ENCODE assay signal across 15 cellular contexts in the genomic region with DNA sequence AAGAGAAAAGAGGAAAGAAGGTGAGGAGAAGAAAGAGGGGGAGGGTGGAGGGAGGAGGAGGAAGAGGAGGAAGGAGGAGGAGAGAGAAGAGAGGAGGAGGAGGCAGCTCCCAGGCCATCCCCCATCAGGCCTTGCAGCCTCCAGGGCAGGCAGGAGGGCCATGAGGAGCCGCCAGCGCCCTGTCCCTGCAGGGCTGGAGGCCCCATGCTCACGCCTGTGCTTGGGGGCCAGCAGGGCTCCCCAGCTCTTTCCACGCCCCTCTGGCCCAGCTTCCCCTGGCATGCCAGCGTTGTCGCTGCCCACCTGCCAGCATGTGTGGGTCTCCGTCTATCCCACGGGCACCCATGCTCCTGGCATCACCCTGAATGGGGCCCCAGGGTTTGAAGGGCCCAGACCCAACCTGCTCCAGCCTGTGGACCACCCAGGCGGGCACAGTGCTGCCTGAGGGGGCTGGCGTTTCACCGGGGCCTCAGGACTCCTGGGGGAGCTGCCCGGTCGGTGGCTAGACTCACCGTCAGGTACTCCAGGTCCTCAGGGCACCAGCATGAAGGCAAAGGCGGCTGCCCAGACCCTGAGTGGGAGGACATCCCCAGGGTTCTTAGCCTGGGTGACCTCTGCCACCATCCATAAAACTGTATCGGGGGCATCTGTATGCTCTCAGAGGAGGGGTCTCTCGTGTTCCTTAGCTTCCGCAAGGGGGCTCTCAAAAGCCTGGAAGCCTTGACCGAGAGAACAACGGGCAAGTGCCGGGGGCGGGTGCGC. TPM values are rescaled to one million over a fixed set of nuclear protein-coding genes. Genes with fewer than 3 reads are reported as not detected.
DNase-seq lines count a peak whose midpoint lies in the region; ATAC-seq, FAIRE-seq and TF ChIP-seq lines count a peak whose summit lies in the region.
"Had no signal": no experiment of that assay in that cellular context is flagged by ENCODE, and none has a peak within 500 bp of the region (broad histone marks: within the 10 kb centered on the region; RNA-seq: fewer than 3 reads in every experiment).

No MANE protein-coding gene starts in this region.

- intact Hi-C loops in cardiac septum (cut with DNase I) (loop anchor here (5.0 to 10.0 kb wide), 2 partner anchors 90 to 578 kb away; a partner anchor contains a TSS), Right ventricle myocardium inferior (cut with DNase I) (loop anchor here (5.0 to 10.0 kb wide), 2 partner anchors 220 to 588 kb away; no protein-coding TSS in a partner anchor), K562 (cut with micrococcal nuclease) (loop anchor here (5.0 to 10.0 kb wide), 3 partner anchors 95 to 588 kb away; a partner anchor contains a TSS), vagina (cut with DNase I) (loop anchor here (2.0 to 10.0 kb wide), 4 partner anchors 90 to 588 kb away; no protein-coding TSS in a partner anchor)

- POLR2A ChIA-PET in K562 (lab: Yijun Ruan, JAX) = interaction anchor here (0.8 kb wide), 1 partner anchor 71 kb away, joined by 3 read pairs; no protein-coding TSS in a partner anchor

- BruUV-seq in K562 (replicated peaks; lab: Mats Ljungman, UMichigan) = no TSS peak

- no peaks in the 10 kb centered on the region for H3K27me3 Mint-ChIP-seq in mesothelial cell of epicardium (ENCODE audit: low read depth)

- H3K4me2 ChIP-seq in K562 (ENCODE audit: insufficient read depth, low read length) = no peak overlapping the region

- H4K20me1 ChIP-seq in K562 (replicated peaks; ENCODE audit: control insufficient read depth, insufficient read depth, low read length) = peaks cover 7% of the 10 kb centered on the region; the same call in 1 of the 2 replicates

- peak; percentile 73 for DNase-seq in cardiac septum (ENCODE audit: low spot score)
- no peak for DNase-seq in Right ventricle myocardium inferior (ENCODE audit: missing footprints)
- DNase-seq in K562 (ENCODE audit: extremely low read depth in 1 of 4, low spot score in 3 of 4) = peak in 1 of 4 experiments; percentile 37
- peak in 1 of 2 experiments; percentile 39 for DNase-seq in mesothelial cell of epicardium (ENCODE audit: low spot score in 2 of 2, unreplicated experiment in 2 of 2)
- no peak for DNase-seq in vagina (ENCODE audit: extremely low spot score in 2 of 2)
- DNase-seq in middle frontal gyrus (ENCODE audit: extremely low spot score, low spot score) = no peak
- no peak for DNase-seq in ureter (ENCODE audit: low spot score)
- DNase-seq: effector CD8-positive, alpha-beta T cell; NCI-H146; SHP77; stimulated activated naive CD4-positive, alpha-beta T cell treated with Interleukin-2 at 50 U/mL for 16 hours had no signal

- peak overlapping the region in 1 of 2 experiments; percentile 78; a peak in 2 of 4 replicates for H3K9ac ChIP-seq in K562 (ENCODE audit: insufficient read depth in 1 of 2, low read depth in 2 of 2, low read length in 2 of 2)

- no peak overlapping the region for H3K4me3 Mint-ChIP-seq in mesothelial cell of epicardium

- H2AFZ ChIP-seq in K562 (ENCODE audit: low read depth, low read length) = no peak overlapping the region

- H3K27me3 ChIP-seq in K562 (ENCODE audit: control insufficient read depth in 2 of 2, insufficient read depth in 2 of 2, low read length in 2 of 2) (no peaks in the 10 kb centered on the region; a peak in 1 of 5 replicates), vagina (no peaks in the 10 kb centered on the region)

- H3K36me3 Mint-ChIP-seq in mesothelial cell of epicardium = no peaks in the 10 kb centered on the region

- peak overlapping the region; percentile 76 for H3K27ac Mint-ChIP-seq in mesothelial cell of epicardium

- H3K9me1 ChIP-seq in K562 (ENCODE audit: control insufficient read depth, insufficient read depth, low read length) = no peaks in the 10 kb centered on the region

- H3K4me3 ChIP-seq in K562 (no peak overlapping the region), vagina (peak overlapping the region in 1 of 2 donors; percentile 15)
- H3K4me3 ChIP-seq: GM12878 had no signal

- CTCF ChIA-PET in K562 (lab: Yijun Ruan, JAX; ENCODE audit: low intra/inter-chr PET ratio) = interaction anchor here (0.5 to 5.1 kb wide), 2 partner anchors 113 to 515 kb away, joined by 6 to 85 read pairs; no protein-coding TSS in a partner anchor

- TF ChIP-seq POLR2A in K562 (conservative IDR thresholded peaks at IDR 0.05) (no peak), vagina (IDR thresholded peaks at IDR 0.05) (no peak)

- 74% methylated on average over 16 of the region's 23 CpGs for WGBS in K562 (ENCODE audit: insufficient coverage, low coverage, missing lambda C conversion rate)

- peaks cover 40% of the 10 kb centered on the region for H3K4me1 Mint-ChIP-seq in mesothelial cell of epicardium

- no peak for TF ChIP-seq RAD21 in K562 (CRISPR knock-in tag; conservative IDR thresholded peaks at IDR 0.05 in 1 of 2, IDR thresholded peaks at IDR 0.05 in 1 of 2)

- H3K9me3 Mint-ChIP-seq in mesothelial cell of epicardium = no peaks in the 10 kb centered on the region

- no peak for FAIRE-seq in K562 (lab: Jason Lieb, UNC)
- FAIRE-seq: GM12878, islet of Langerhans had no signal

- H3K4me1 ChIP-seq in K562 (replicated peaks in 1 of 2; ENCODE audit: control insufficient read depth in 2 of 2, insufficient read depth in 2 of 2, low read length in 2 of 2) = peaks cover 42 to 92% of the 10 kb centered on the region in 2 experiments
- peaks cover 76% of the 10 kb centered on the region for H3K4me1 ChIP-seq in vagina

- H3K27ac ChIP-seq in K562 (ENCODE audit: extremely low read depth, low read depth, low read length) (no peak overlapping the region), vagina (peak overlapping the region; percentile 97)
- H3K27ac ChIP-seq: C4-2B had no signal

- H3K9me3 ChIP-seq in K562 (replicated peaks; ENCODE audit: control insufficient read depth, insufficient read depth, low read depth, low read length) (no peaks in the 10 kb centered on the region), vagina (no peaks in the 10 kb centered on the region)

- no peak for ATAC-seq in Right ventricle myocardium inferior
- ATAC-seq in K562 = no peak
- ATAC-seq in HG02870 (IDR thresholded peaks at IDR 0.05; ENCODE audit: unreplicated experiment) = no peak
- ATAC-seq: GM12878 had no signal

- H3K79me2 ChIP-seq in K562 (ENCODE audit: control insufficient read depth, insufficient read depth, low read length) = peaks cover 20% of the 10 kb centered on the region; the same call in 2 of the 3 replicates

- TF ChIP-seq CTCF in K562 (IDR thresholded peaks at IDR 0.05 in 2 of 3, conservative IDR thresholded peaks at IDR 0.05 in 1 of 3; ENCODE audit: insufficient read depth in 2 of 3, low read depth in 1 of 3, low read length in 3 of 3) = no peak
- TF ChIP-seq CTCF in mesothelial cell of epicardium (IDR thresholded peaks at IDR 0.05; ENCODE audit: unreplicated experiment) = no peak
- TF ChIP-seq CTCF in vagina (IDR thresholded peaks at IDR 0.05) = no peak

- no peak for TF ChIP-seq EP300 in K562 (IDR thresholded peaks at IDR 0.05; ENCODE audit: low read length)

- in situ Hi-C loops in K562 (cut with MboI) = no loop called here

- H3K36me3 ChIP-seq in K562 (ENCODE audit: control insufficient read depth, insufficient read depth, low read length) (no peaks in the 10 kb centered on the region), vagina (no peaks in the 10 kb centered on the region)

RNA-seq across cellular contexts. Expression of a gene that starts 5.3 kb away (rescaled TPM):
- total RNA-seq in cardiac septum (26.2 TPM), Right ventricle myocardium inferior (15.0 TPM), K562 (2014; rRNA removed) (3.0 and 3.4 TPM in 2 replicates), K562 (2014; rRNA removed; fragmentation: Illumina TruSeq; extraction: Trizol) (0.86 and 1.4 TPM in 2 replicates), K562 (2015; rRNA removed; fragmentation: Illumina TruSeq; extraction: Trizol) (2.6 TPM in 2 replicates), K562 (2021) (4.8 and 5.9 TPM in 2 replicates), mesothelial cell of epicardium (0.94 to 1.8 TPM (median 1.2 TPM) in 3 replicates), vagina (3.7 TPM), ureter (4.3 TPM)
- 8.4 and 16.2 TPM in 2 replicates for total RNA-seq in K562 (2011; cell fraction: chromatin; rRNA removed; ENCODE audit: low replicate concordance)
- 7.1 and 8.5 TPM in 2 replicates for total RNA-seq in K562 (2011; cell fraction: nucleolus; rRNA removed)
- 4.3 and 5.9 TPM in 2 replicates for total RNA-seq in K562 (2011; cell fraction: nucleoplasm; rRNA removed)
- polyA plus RNA-seq in K562 (2011; rRNA removed) (4.2 and 9.4 TPM in 2 replicates), K562 (2014; fragmentation: Illumina TruSeq; extraction: Trizol) (0.79 and 2.8 TPM in 2 replicates), K562 (2014; fragmentation: Nextera tagmentation; extraction: Ambion mirVana) (under 1 TPM; 0.21 to 0.57 TPM), K562 (2014; rRNA removed) (3.3 and 7.3 TPM in 2 replicates)
- 4.4 and 6.2 TPM in 2 replicates for polyA plus RNA-seq in K562 (2011; cell fraction: cytosol; rRNA removed)
- polyA plus RNA-seq in K562 (2011; cell fraction: nucleus; rRNA removed) = 68.0 and 78.0 TPM in 2 replicates
- polyA plus RNA-seq in K562 (2012) = 8.2 and 19.1 TPM in 2 replicates
- polyA minus RNA-seq in K562 (2011; rRNA and poly(A)+ RNA removed) = 0.77 and 0.90 TPM in 2 replicates
- polyA minus RNA-seq in K562 (2011; cell fraction: cytosol; rRNA and poly(A)+ RNA removed) = 1.4 and 3.4 TPM in 2 replicates
- polyA minus RNA-seq in K562 (2011; cell fraction: nucleus; rRNA and poly(A)+ RNA removed) = 10.0 and 10.3 TPM in 2 replicates
- total RNA-seq: GM12878 had no signal

RNA-seq across cellular contexts. Expression of a gene that starts 5.4 kb away (rescaled TPM):
- total RNA-seq in cardiac septum = 23.2 TPM
- 47.1 TPM for total RNA-seq in Right ventricle myocardium inferior
- total RNA-seq in K562 (2011; cell fraction: chromatin; rRNA removed; ENCODE audit: low replicate concordance) = 1.6 and 4.7 TPM in 2 replicates
- 2.4 and 3.5 TPM in 2 replicates for total RNA-seq in K562 (2011; cell fraction: nucleolus; rRNA removed)
- 1.5 and 3.1 TPM in 2 replicates for total RNA-seq in K562 (2011; cell fraction: nucleoplasm; rRNA removed)
- 1.3 and 2.0 TPM in 2 replicates for total RNA-seq in K562 (2014; rRNA removed)
- total RNA-seq in K562 (2014; rRNA removed; fragmentation: Illumina TruSeq; extraction: Trizol) = 0.64 and 0.65 TPM in 2 replicates
- total RNA-seq in K562 (2015; rRNA removed; fragmentation: Illumina TruSeq; extraction: Trizol) = 2.3 and 2.5 TPM in 2 replicates
- total RNA-seq in K562 (2021) = 2.1 and 2.6 TPM in 2 replicates
- 1.2 and 2.1 TPM in 2 replicates for polyA plus RNA-seq in K562 (2011; rRNA removed)
- 0.91 and 2.0 TPM in 2 replicates for polyA plus RNA-seq in K562 (2011; cell fraction: cytosol; rRNA removed)
- 5.5 and 14.3 TPM in 2 replicates for polyA plus RNA-seq in K562 (2011; cell fraction: nucleus; rRNA removed)
- polyA plus RNA-seq in K562 (2012) = 4.3 and 4.5 TPM in 2 replicates
- 1.0 and 1.3 TPM in 2 replicates for polyA plus RNA-seq in K562 (2014; fragmentation: Illumina TruSeq; extraction: Trizol)
- polyA plus RNA-seq in K562 (2014; fragmentation: Nextera tagmentation; extraction: Ambion mirVana) = under 1 TPM; 0.10 to 0.15 TPM
- 2.0 and 2.1 TPM in 2 replicates for polyA plus RNA-seq in K562 (2014; rRNA removed)
- polyA minus RNA-seq in K562 (2011; rRNA and poly(A)+ RNA removed) = 0.99 and 1.0 TPM in 2 replicates
- 1.4 TPM in 1 of 2 replicates, not detected in the other for polyA minus RNA-seq in K562 (2011; cell fraction: cytosol; rRNA and poly(A)+ RNA removed)
- 2.4 and 3.4 TPM in 2 replicates for polyA minus RNA-seq in K562 (2011; cell fraction: nucleus; rRNA and poly(A)+ RNA removed)
- total RNA-seq in mesothelial cell of epicardium = 0.25 to 0.29 TPM (median 0.27 TPM) in 3 replicates
- 8.1 TPM for total RNA-seq in vagina
- total RNA-seq in ureter = 2.3 TPM

RNA-seq across cellular contexts. Expression of a gene that starts 36.8 kb away (rescaled TPM):
- total RNA-seq in cardiac septum (not detected), Right ventricle myocardium inferior (0.24 TPM), K562 (2014; rRNA removed) (1.4 and 1.7 TPM in 2 replicates), K562 (2014; rRNA removed; fragmentation: Illumina TruSeq; extraction: Trizol) (0.11 TPM in 1 of 2 replicates, not detected in the other), K562 (2015; rRNA removed; fragmentation: Illumina TruSeq; extraction: Trizol) (0.36 and 0.53 TPM in 2 replicates), K562 (2021) (1.1 and 1.2 TPM in 2 replicates), mesothelial cell of epicardium (0.36 to 0.58 TPM (median 0.49 TPM) in 3 replicates), vagina (3.7 TPM), ureter (7.9 TPM)
- 0.25 and 0.30 TPM in 2 replicates for total RNA-seq in K562 (2011; cell fraction: chromatin; rRNA removed; ENCODE audit: low replicate concordance)
- 0.79 and 0.83 TPM in 2 replicates for total RNA-seq in K562 (2011; cell fraction: nucleolus; rRNA removed)
- total RNA-seq in K562 (2011; cell fraction: nucleoplasm; rRNA removed) = 0.22 and 0.31 TPM in 2 replicates
- polyA plus RNA-seq in K562 (2011; rRNA removed) (0.07 and 0.15 TPM in 2 replicates), K562 (2014; fragmentation: Illumina TruSeq; extraction: Trizol) (0.12 and 0.26 TPM in 2 replicates), K562 (2014; fragmentation: Nextera tagmentation; extraction: Ambion mirVana) (not detected), K562 (2014; rRNA removed) (0.76 and 1.4 TPM in 2 replicates)
- polyA plus RNA-seq in K562 (2011; cell fraction: cytosol; rRNA removed) = 0.15 and 1.7 TPM in 2 replicates
- polyA plus RNA-seq in K562 (2011; cell fraction: nucleus; rRNA removed) = 0.13 and 0.40 TPM in 2 replicates
- 0.93 and 1.0 TPM in 2 replicates for polyA plus RNA-seq in K562 (2012)
- not detected in 2 replicates for polyA minus RNA-seq in K562 (2011; rRNA and poly(A)+ RNA removed)
- not detected in 2 replicates for polyA minus RNA-seq in K562 (2011; cell fraction: cytosol; rRNA and poly(A)+ RNA removed)
- 0.22 and 0.27 TPM in 2 replicates for polyA minus RNA-seq in K562 (2011; cell fraction: nucleus; rRNA and poly(A)+ RNA removed)
- total RNA-seq: GM12878 had no signal
- polyA plus RNA-seq: GM12878 had no signal
